17 cellular contexts compared by ENCODE assay signal in genomic region chr3:140384876-140385275, GRCh38.
DNase-seq lines count a peak whose midpoint lies in the region; ATAC-seq and TF ChIP-seq lines count a peak whose summit lies in the region.
"Had no signal": no experiment of that assay in that cellular context is flagged by ENCODE, and none has a peak within 500 bp of the region (broad histone marks: within the 10 kb centered on the region; RNA-seq: fewer than 3 reads in every experiment).

No MANE protein-coding gene starts in this region.

- H3K27ac ChIP-seq in adrenal gland (peak overlapping the region in 2 of 5 donors; percentile 30 to 43), psoas muscle (no peak overlapping the region), neuronal stem cell (replicated peaks; ENCODE audit: low read length) (no peak overlapping the region)
- H3K27ac ChIP-seq: A549, C4-2B had no signal

- H3K27me3 ChIP-seq in adrenal gland (no peaks in the 10 kb centered on the region), psoas muscle (ENCODE audit: insufficient read depth in 3 of 3, low read length in 2 of 3) (no peaks in the 10 kb centered on the region), Caco-2 (replicated peaks; ENCODE audit: control insufficient read depth, insufficient read depth, low read length) (no peaks in the 10 kb centered on the region), neuronal stem cell (ENCODE audit: control insufficient read depth in 3 of 3, insufficient read depth in 3 of 3, low read depth in 1 of 3, low read length in 3 of 3) (peaks cover 0 to 3% (median 0%) of the 10 kb centered on the region in 3 experiments)
- H3K27me3 ChIP-seq: BE2C had no signal

- H3K4me1 Mint-ChIP-seq in Caco-2 (ENCODE audit: low read depth, unreplicated experiment) = no peaks in the 10 kb centered on the region
- H3K4me1 Mint-ChIP-seq: CD4-positive, alpha-beta memory T cell had no signal

- H3K9ac ChIP-seq in neuronal stem cell (ENCODE audit: low read depth, low read length, poor library complexity) = no peak overlapping the region

- H3K4me3 Mint-ChIP-seq in Caco-2 (ENCODE audit: unreplicated experiment) = no peak overlapping the region
- H3K4me3 Mint-ChIP-seq: CD4-positive, alpha-beta memory T cell; HFFc6 had no signal

- H3K9me3 ChIP-seq in adrenal gland (replicated peaks in 1 of 3) = peaks cover 0 to 3% (median 0%) of the 10 kb centered on the region in 3 donors
- no peaks in the 10 kb centered on the region for H3K9me3 ChIP-seq in psoas muscle
- H3K9me3 ChIP-seq in Caco-2 = no peaks in the 10 kb centered on the region
- H3K9me3 ChIP-seq in neuronal stem cell (replicated peaks in 1 of 2; ENCODE audit: control insufficient read depth in 2 of 2, insufficient read depth in 1 of 2, low read depth in 1 of 2, low read length in 2 of 2) = no peaks in the 10 kb centered on the region
- H3K9me3 ChIP-seq: A549, BE2C had no signal

- H3K9me3 Mint-ChIP-seq in Caco-2 (ENCODE audit: unreplicated experiment) = no peaks in the 10 kb centered on the region
- H3K9me3 Mint-ChIP-seq: CD4-positive, alpha-beta memory T cell had no signal

- H3K27ac Mint-ChIP-seq in Caco-2 (ENCODE audit: unreplicated experiment) = no peak overlapping the region
- H3K27ac Mint-ChIP-seq: CD4-positive, alpha-beta memory T cell; HFFc6 had no signal

- H3K4me1 ChIP-seq in adrenal gland (replicated peaks in 1 of 2) (peaks cover 12 to 17% of the 10 kb centered on the region in 2 donors), psoas muscle (no peaks in the 10 kb centered on the region), Caco-2 (no peaks in the 10 kb centered on the region), neuronal stem cell (ENCODE audit: control insufficient read depth in 2 of 2, insufficient read depth in 1 of 2, low read depth in 1 of 2, low read length in 2 of 2) (peaks cover 0 to 4% of the 10 kb centered on the region in 2 donors)
- H3K4me1 ChIP-seq: A549 had no signal

- no peak overlapping the region for H3K4ac ChIP-seq in neuronal stem cell (ENCODE audit: low read length)

- H2BK15ac ChIP-seq in neuronal stem cell (ENCODE audit: low read length) = no peak overlapping the region

- H3K36me3 ChIP-seq in adrenal gland (replicated peaks in 1 of 2) (no peaks in the 10 kb centered on the region), psoas muscle (ENCODE audit: insufficient read depth in 1 of 2, low read depth in 1 of 2) (no peaks in the 10 kb centered on the region), Caco-2 (ENCODE audit: control insufficient read depth, insufficient read depth, low read length) (no peaks in the 10 kb centered on the region), neuronal stem cell (replicated peaks in 1 of 2; ENCODE audit: control insufficient read depth in 2 of 2, insufficient read depth in 2 of 2, low read length in 2 of 2) (no peaks in the 10 kb centered on the region)
- H3K36me3 ChIP-seq: BE2C had no signal

- H2BK12ac ChIP-seq in neuronal stem cell (ENCODE audit: low read length) = no peak overlapping the region

- H2BK5ac ChIP-seq in neuronal stem cell (ENCODE audit: low read length) = no peak overlapping the region

- no peak overlapping the region for H2AFZ ChIP-seq in neuronal stem cell (ENCODE audit: low read length)

- no peak overlapping the region for H2BK120ac ChIP-seq in neuronal stem cell (ENCODE audit: low read depth, low read length)

- H3K36me3 Mint-ChIP-seq in Caco-2 (ENCODE audit: insufficient read depth, unreplicated experiment) = no peaks in the 10 kb centered on the region
- H3K36me3 Mint-ChIP-seq: CD4-positive, alpha-beta memory T cell had no signal

- ATAC-seq in psoas muscle = peak in 3 of 4 donors; percentile 49 to 67 (median 53)
- ATAC-seq: A549, HepG2 had no signal

- 43 to 75% (median 59%) methylated on average over 1 of the region's 1 CpG for WGBS in adrenal gland, 4 donors
- 29 to 45% (median 42%) methylated on average over 1 of the region's 1 CpG for WGBS in psoas muscle, 3 donors
- no CpG with 5 or more reads among the region's 1 CpG for WGBS in neuronal stem cell (ENCODE audit: extremely low coverage in 2 of 2, insufficient read length in 2 of 2, insufficient replicate concordance in 1 of 2), 2 donors

- no peak for TF ChIP-seq CTCF in adrenal gland (IDR thresholded peaks at IDR 0.05)
- TF ChIP-seq CTCF in psoas muscle (IDR thresholded peaks at IDR 0.05) = no peak
- no peak for TF ChIP-seq CTCF in Caco-2 (IDR thresholded peaks at IDR 0.05; ENCODE audit: insufficient read depth in 1 of 2, low read depth in 1 of 2, low read length in 1 of 2, severe bottlenecking in 1 of 2, unreplicated experiment in 1 of 2)

- H3K18ac ChIP-seq in neuronal stem cell (ENCODE audit: low read length) = no peak overlapping the region

- TF ChIP-seq POLR2A in adrenal gland (IDR thresholded peaks at IDR 0.05) = no peak

- CTCF ChIA-PET in Caco-2 (lab: Charles Lee) = no interaction called here

- H2AK5ac ChIP-seq in neuronal stem cell (ENCODE audit: low read depth, low read length) = no peak overlapping the region

- H4K91ac ChIP-seq in neuronal stem cell (ENCODE audit: low read depth, low read length, poor library complexity) = no peak overlapping the region

- H3K4me2 ChIP-seq in neuronal stem cell (ENCODE audit: insufficient read depth, low read length, poor library complexity, severe bottlenecking) = no peak overlapping the region
- H3K4me2 ChIP-seq: A549 had no signal

- DNase-seq in adrenal gland (peak in 4 of 7 donors; percentile 23 to 42 (median 32)), kidney tubule cell (ENCODE audit: low spot score) (peak; percentile 20), psoas muscle (no peak), Caco-2 (no peak), neuronal stem cell (ENCODE audit: low spot score) (no peak), Kasumi-1 (lab: John Stamatoyannopoulos, UW) (no peak), RPMI8226 (no peak)
- DNase-seq: BE2C; CD4-positive, alpha-beta memory T cell; DMS153; DMS79 treated with DMSO at 0.1 percent for 48 hours; EL; HCEC 1CT; HFFc6 had no signal

- H3K27me3 Mint-ChIP-seq in Caco-2 (ENCODE audit: insufficient read depth, unreplicated experiment) = no peaks in the 10 kb centered on the region
- H3K27me3 Mint-ChIP-seq: CD4-positive, alpha-beta memory T cell had no signal

- POLR2A ChIA-PET in Caco-2 (lab: Charles Lee) = no interaction called here

- H3K79me1 ChIP-seq in neuronal stem cell (ENCODE audit: low read depth, low read length) = no peaks in the 10 kb centered on the region

- intact Hi-C loops in adrenal gland (cut with DNase I) = no loop called here
- intact Hi-C loops in psoas muscle (cut with DNase I) = no loop called here
- intact Hi-C loops in Caco-2 (cut with micrococcal nuclease; ENCODE audit: unreplicated experiment) = no loop called here

- no TSS peak for BruUV-seq in Caco-2 (replicated peaks; lab: Mats Ljungman, UMichigan)

- no peak overlapping the region for H4K8ac ChIP-seq in neuronal stem cell (ENCODE audit: low read depth, low read length)

- H3K4me3 ChIP-seq in adrenal gland = no peak overlapping the region
- H3K4me3 ChIP-seq in psoas muscle = no peak overlapping the region
- H3K4me3 ChIP-seq in Caco-2 (ENCODE audit: low read depth, low read length) = no peak overlapping the region
- H3K4me3 ChIP-seq in neuronal stem cell (ENCODE audit: low read length in 2 of 2) = no peak overlapping the region
- H3K4me3 ChIP-seq: A549 had no signal

- H3K23ac ChIP-seq in neuronal stem cell (ENCODE audit: low read depth, low read length, poor library complexity) = no peak overlapping the region

- no peak overlapping the region for H3K14ac ChIP-seq in neuronal stem cell (ENCODE audit: low read length)

Comparison
In these comparisons a context has a peak if more than half of its experiments do, and no peak if none do; other contexts are left out.
1. DNase-seq: peak in adrenal gland (4 of 7) and kidney tubule cell (single experiment); none in psoas muscle (0 of 2), Caco-2 (0 of 2), neuronal stem cell (single experiment), Kasumi-1 (0 of 2) and RPMI8226 (single experiment).